In the genomic region with DNA sequence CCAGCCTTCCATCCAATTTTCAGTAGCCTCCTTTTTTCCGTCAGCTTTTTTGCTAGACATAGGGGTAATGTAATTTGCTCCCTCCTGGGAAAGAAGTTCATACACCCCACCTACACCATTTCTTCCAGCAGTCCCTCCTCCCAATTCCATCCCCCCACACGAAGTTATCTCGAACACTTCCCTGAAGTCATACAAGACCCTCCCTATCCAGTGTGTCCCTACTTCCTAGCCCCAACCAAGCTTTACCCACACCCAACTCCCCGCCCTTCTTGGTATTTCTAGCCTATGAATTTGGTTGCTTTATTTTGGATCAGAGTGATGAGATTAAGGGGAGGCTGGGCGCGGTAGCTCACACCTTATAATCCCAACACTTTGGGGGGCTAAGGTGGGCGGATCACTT, we compare ENCODE assay signal across 12 cellular contexts. TPM values are rescaled to one million over a fixed set of nuclear protein-coding genes. Genes with fewer than 3 reads are reported as not detected.
DNase-seq lines count a peak whose midpoint lies in the region; ATAC-seq and TF ChIP-seq lines count a peak whose summit lies in the region.
"Had no signal": no experiment of that assay in that cellular context is flagged by ENCODE, and none has a peak within 500 bp of the region (broad histone marks: within the 10 kb centered on the region; RNA-seq: fewer than 3 reads in every experiment).

No MANE protein-coding gene starts in this region.

- ATAC-seq in HG03457 (IDR thresholded peaks at IDR 0.05; ENCODE audit: unreplicated experiment) = no peak

- H3K9me3 Mint-ChIP-seq in activated T-helper 2 cell treated with anti-CD3 and anti-CD28 coated beads, Interferon-gamma antibody, Interleukin-2, Interleukin-4, amounts not matched to agents 10 μg/mL and 5 μg/mL and 100 μg/mL, durations not matched to agents 14 hours and 24 hours and 36 hours = no peaks in the 10 kb centered on the region
- no peaks in the 10 kb centered on the region for H3K9me3 Mint-ChIP-seq in immature natural killer cell

- H3K4me3 Mint-ChIP-seq in activated T-helper 2 cell treated with anti-CD3 and anti-CD28 coated beads, Interferon-gamma antibody, Interleukin-2, Interleukin-4, amounts not matched to agents 10 μg/mL and 5 μg/mL and 100 μg/mL, durations not matched to agents 14 hours and 24 hours and 36 hours (ENCODE audit: low read depth) = peak overlapping the region; percentile 90
- H3K4me3 Mint-ChIP-seq in immature natural killer cell = peak overlapping the region; percentile 84 to 88 (median 85)

- H3K4me1 ChIP-seq in HEK293 (ENCODE audit: control insufficient read depth, insufficient read depth, low read length) = peaks cover 7% of the 10 kb centered on the region; the same call in 1 of the 2 replicates

- H3K4me1 Mint-ChIP-seq in activated T-helper 2 cell treated with anti-CD3 and anti-CD28 coated beads, Interferon-gamma antibody, Interleukin-2, Interleukin-4, amounts not matched to agents 10 μg/mL and 5 μg/mL and 100 μg/mL, durations not matched to agents 14 hours and 24 hours and 36 hours (ENCODE audit: low read depth) = peaks cover 26% of the 10 kb centered on the region
- peaks cover 13 to 25% of the 10 kb centered on the region in 2 donors for H3K4me1 Mint-ChIP-seq in immature natural killer cell

- H3K27ac Mint-ChIP-seq in activated T-helper 2 cell treated with anti-CD3 and anti-CD28 coated beads, Interferon-gamma antibody, Interleukin-2, Interleukin-4, amounts not matched to agents 10 μg/mL and 5 μg/mL and 100 μg/mL, durations not matched to agents 14 hours and 24 hours and 36 hours = peak overlapping the region; percentile 69
- H3K27ac Mint-ChIP-seq in immature natural killer cell = no peak overlapping the region

- H3K9me3 ChIP-seq in HEK293 (ENCODE audit: control insufficient read depth, insufficient read depth, low read depth, low read length) = no peaks in the 10 kb centered on the region

- H3K4me3 ChIP-seq in AG09309 (ENCODE audit: control insufficient read depth, low read depth, low read length) (peak overlapping the region; percentile 91), HEK293 (ENCODE audit: low read depth, low read length) (peak overlapping the region; percentile 88)
- H3K4me3 ChIP-seq: lung had no signal

- intact Hi-C loops in activated T-helper 2 cell treated with anti-CD3 and anti-CD28 coated beads, Interferon-gamma antibody, Interleukin-2, Interleukin-4, amounts not matched to agents 10 μg/mL and 5 μg/mL and 100 μg/mL, durations not matched to agents 14 hours and 24 hours and 36 hours (cut with micrococcal nuclease) = loop anchor here (2.0 to 5.0 kb wide), 3 partner anchors 44 to 159 kb away; a partner anchor contains a TSS

- no peak for DNase-seq in AG09309 (ENCODE audit: low read depth)
- DNase-seq in activated T-helper 2 cell treated with anti-CD3 and anti-CD28 coated beads, Interferon-gamma antibody, Interleukin-2, Interleukin-4, amounts not matched to agents 10 μg/mL and 5 μg/mL and 100 μg/mL, durations not matched to agents 14 hours and 24 hours and 36 hours (ENCODE audit: low spot score) = no peak
- no peak for DNase-seq in immature natural killer cell
- no peak for DNase-seq in ACHN
- DNase-seq in NCI-H1930 (lab: John Stamatoyannopoulos, UW) = no peak
- DNase-seq in NCI-H510A (lab: John Stamatoyannopoulos, UW) = no peak
- DNase-seq: caudate nucleus, Right ventricle myocardium superior had no signal

- CTCF ChIA-PET in HEK293 (lab: Yijun Ruan, JAX) = interaction anchor here (0.8 to 1.1 kb wide), 2 partner anchors 24 to 156 kb away, joined by 3 to 4 read pairs; no protein-coding TSS in a partner anchor

- in situ Hi-C loops in ACHN (cut with HindIII; ENCODE audit: low pct_ligation_motif_present, low pct_unique_long_range_greater_than_20kb, low sequenced_read_pairs) = no loop called here

- POLR2A ChIA-PET in HEK293 (lab: Yijun Ruan, JAX) = interaction anchor here (0.6 to 1.8 kb wide), 7 partner anchors 9 to 121 kb away, joined by 3 to 13 read pairs (median 3); a partner anchor contains a TSS

- peaks cover 76% of the 10 kb centered on the region for H3K36me3 Mint-ChIP-seq in activated T-helper 2 cell treated with anti-CD3 and anti-CD28 coated beads, Interferon-gamma antibody, Interleukin-2, Interleukin-4, amounts not matched to agents 10 μg/mL and 5 μg/mL and 100 μg/mL, durations not matched to agents 14 hours and 24 hours and 36 hours (ENCODE audit: low read depth)
- peaks cover 5 to 9% (median 9%) of the 10 kb centered on the region in 3 donors for H3K36me3 Mint-ChIP-seq in immature natural killer cell

- TF ChIP-seq CTCF in AG09309 (IDR thresholded peaks at IDR 0.05; ENCODE audit: control insufficient read depth, insufficient read depth, low read depth, low read length, missing control alignments) (no peak), HEK293 (tag by site-specific recombination; IDR thresholded peaks at IDR 0.05) (no peak)

- H3K36me3 ChIP-seq in HEK293 (ENCODE audit: control insufficient read depth in 2 of 2, insufficient read depth in 1 of 2, low read length in 2 of 2) = peaks cover 0 to 78% of the 10 kb centered on the region in 2 experiments; a peak in 2 of 3 replicates

- no peaks in the 10 kb centered on the region for H3K27me3 Mint-ChIP-seq in activated T-helper 2 cell treated with anti-CD3 and anti-CD28 coated beads, Interferon-gamma antibody, Interleukin-2, Interleukin-4, amounts not matched to agents 10 μg/mL and 5 μg/mL and 100 μg/mL, durations not matched to agents 14 hours and 24 hours and 36 hours (ENCODE audit: low read depth)
- peaks cover 3 to 7% (median 5%) of the 10 kb centered on the region in 3 donors for H3K27me3 Mint-ChIP-seq in immature natural killer cell (ENCODE audit: low read depth in 3 of 3)

- H3K27ac ChIP-seq in HEK293 (ENCODE audit: extremely low read depth, low read depth, low read length) = peak overlapping the region; percentile 88; the same call in 1 of the 2 replicates

TF ChIP-seq in HEK293, 187 proteins besides CTCF, POLR2A, EP300 and RAD21:
- TF ChIP-seq ZFP41 (tag by site-specific recombination; IDR thresholded peaks at IDR 0.05; ENCODE audit: borderline replicate concordance) = no peak
- TF ChIP-seq SP2 (tag by site-specific recombination; IDR thresholded peaks at IDR 0.05) = peak; percentile 67
- TF ChIP-seq ZNF114 (tag by site-specific recombination; IDR thresholded peaks at IDR 0.05) = no peak
- no peak for TF ChIP-seq YY1 (tag by site-specific recombination; IDR thresholded peaks at IDR 0.05)
- no peak for TF ChIP-seq ZBTB21 (tag by site-specific recombination; IDR thresholded peaks at IDR 0.05)
- TF ChIP-seq, protein P1, sequence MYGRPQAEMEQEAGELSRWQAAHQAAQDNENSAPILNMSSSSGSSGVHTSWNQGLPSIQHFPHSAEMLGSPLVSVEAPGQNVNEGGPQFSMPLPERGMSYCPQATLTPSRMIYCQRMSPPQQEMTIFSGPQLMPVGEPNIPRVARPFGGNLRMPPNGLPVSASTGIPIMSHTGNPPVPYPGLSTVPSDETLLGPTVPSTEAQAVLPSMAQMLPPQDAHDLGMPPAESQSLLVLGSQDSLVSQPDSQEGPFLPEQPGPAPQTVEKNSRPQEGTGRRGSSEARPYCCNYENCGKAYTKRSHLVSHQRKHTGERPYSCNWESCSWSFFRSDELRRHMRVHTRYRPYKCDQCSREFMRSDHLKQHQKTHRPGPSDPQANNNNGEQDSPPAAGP (tag by site-specific recombination; IDR thresholded peaks at IDR 0.05) = peak; percentile 81
- TF ChIP-seq KLF1 (tag by site-specific recombination; IDR thresholded peaks at IDR 0.05) = peak; percentile 72

RNA-seq across cellular contexts. Expression of a gene that starts 1.0 kb away (rescaled TPM):
- 142 and 145 TPM in 2 replicates for total RNA-seq in activated T-helper 2 cell treated with anti-CD3 and anti-CD28 coated beads, Interferon-gamma antibody, Interleukin-2, Interleukin-4, amounts not matched to agents 10 μg/mL and 5 μg/mL and 100 μg/mL, durations not matched to agents 14 hours and 24 hours and 36 hours
- polyA plus RNA-seq in immature natural killer cell = 1 to 10 TPM in 2 of 3 donors, not detected in 1; 1.9 to 2.0 TPM

RNA-seq across cellular contexts. Expression of a gene that starts 13.6 kb away (rescaled TPM):
- total RNA-seq in activated T-helper 2 cell treated with anti-CD3 and anti-CD28 coated beads, Interferon-gamma antibody, Interleukin-2, Interleukin-4, amounts not matched to agents 10 μg/mL and 5 μg/mL and 100 μg/mL, durations not matched to agents 14 hours and 24 hours and 36 hours = 0.28 TPM in 1 of 2 replicates, not detected in the other
- under 1 TPM in 1 of 3 donors, not detected in 2; 0.77 TPM for polyA plus RNA-seq in immature natural killer cell

RNA-seq across cellular contexts. Expression of a gene that starts 20.1 kb away (rescaled TPM):
- total RNA-seq in activated T-helper 2 cell treated with anti-CD3 and anti-CD28 coated beads, Interferon-gamma antibody, Interleukin-2, Interleukin-4, amounts not matched to agents 10 μg/mL and 5 μg/mL and 100 μg/mL, durations not matched to agents 14 hours and 24 hours and 36 hours = 1.5 and 2.0 TPM in 2 replicates
- polyA plus RNA-seq in immature natural killer cell = 1 to 10 TPM; 1.6 to 2.5 (median 2.2) TPM

RNA-seq across cellular contexts. Expression of a gene that starts 21.7 kb away (rescaled TPM):
- 30.7 and 35.2 TPM in 2 replicates for total RNA-seq in activated T-helper 2 cell treated with anti-CD3 and anti-CD28 coated beads, Interferon-gamma antibody, Interleukin-2, Interleukin-4, amounts not matched to agents 10 μg/mL and 5 μg/mL and 100 μg/mL, durations not matched to agents 14 hours and 24 hours and 36 hours
- 10 to 100 TPM; 31.2 to 33.2 (median 31.5) TPM for polyA plus RNA-seq in immature natural killer cell

RNA-seq across cellular contexts. Expression of a gene that starts 21.8 kb away (rescaled TPM):
- total RNA-seq in activated T-helper 2 cell treated with anti-CD3 and anti-CD28 coated beads, Interferon-gamma antibody, Interleukin-2, Interleukin-4, amounts not matched to agents 10 μg/mL and 5 μg/mL and 100 μg/mL, durations not matched to agents 14 hours and 24 hours and 36 hours = 0.39 TPM in 1 of 2 replicates, not detected in the other
- polyA plus RNA-seq in immature natural killer cell = not detected
- total RNA-seq: G401 had no signal
